Comparison of ENCODE assay signal across 1 cellular context in genomic region chr5:159119842-159120241, GRCh38.
A peak's percentile ranks its signal among the peaks of the same experiment; 100 is the strongest.
TF ChIP-seq lines count a peak whose summit lies in the region.

No MANE protein-coding gene starts in this region.

TF ChIP-seq in HepG2, 621 proteins besides CTCF, POLR2A, EP300 and RAD21 (continued from another document):
- TF ChIP-seq, protein P1, sequence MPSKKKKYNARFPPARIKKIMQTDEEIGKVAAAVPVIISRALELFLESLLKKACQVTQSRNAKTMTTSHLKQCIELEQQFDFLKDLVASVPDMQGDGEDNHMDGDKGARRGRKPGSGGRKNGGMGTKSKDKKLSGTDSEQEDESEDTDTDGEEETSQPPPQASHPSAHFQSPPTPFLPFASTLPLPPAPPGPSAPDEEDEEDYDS (CRISPR knock-in tag; IDR thresholded peaks at IDR 0.05): peak; percentile 28; the same call in 1 of the 2 replicates
- peak; percentile 63 for TF ChIP-seq NFYC (CRISPR knock-in tag; IDR thresholded peaks at IDR 0.05)
- TF ChIP-seq NFYB (CRISPR knock-in tag; IDR thresholded peaks at IDR 0.05): peak; percentile 69
- 0 out of 2 replicates have a peak, but pooled peaks have one; percentile 20 for TF ChIP-seq POGZ (CRISPR knock-in tag; IDR thresholded peaks at IDR 0.05)
- 0 out of 2 replicates have a peak, but pooled peaks have one; percentile 36 for TF ChIP-seq ZNF317 (CRISPR knock-in tag; IDR thresholded peaks at IDR 0.05)
